17 cellular contexts compared by ENCODE assay signal in the genomic region with DNA sequence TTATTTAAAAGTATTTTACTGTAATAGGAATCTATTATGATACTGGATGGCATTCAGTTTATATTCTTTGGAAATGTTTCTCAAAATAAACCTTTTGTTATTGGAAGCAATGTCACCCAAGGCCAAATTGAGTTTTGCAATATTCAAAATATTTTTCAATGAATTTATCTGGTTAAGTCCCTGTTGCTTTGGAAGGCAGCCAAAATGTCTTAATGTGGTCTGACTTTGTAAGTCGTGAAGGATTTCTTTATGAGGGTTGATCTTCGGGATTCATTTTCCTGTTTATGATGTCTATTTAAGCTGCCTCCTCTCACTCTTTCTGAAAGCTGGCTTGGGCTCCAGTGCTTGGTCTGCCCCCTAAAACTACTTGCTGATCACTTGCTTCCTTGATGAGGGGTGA.
A peak's percentile ranks its signal among the peaks of the same experiment; 100 is the strongest.
DNase-seq lines count a peak whose midpoint lies in the region; ATAC-seq and TF ChIP-seq lines count a peak whose summit lies in the region.
"Had no signal": no experiment of that assay in that cellular context is flagged by ENCODE, and none has a peak within 500 bp of the region (broad histone marks: within the 10 kb centered on the region; RNA-seq: fewer than 3 reads in every experiment).

No MANE protein-coding gene starts in this region.

- H3K9me3 ChIP-seq in adrenal gland (replicated peaks in 1 of 3) (no peaks in the 10 kb centered on the region), sigmoid colon (no peaks in the 10 kb centered on the region)

- no peak for ATAC-seq in HG03039 (IDR thresholded peaks at IDR 0.05; ENCODE audit: unreplicated experiment)
- ATAC-seq: activated CD4-positive, alpha-beta T cell treated with anti-CD3 and anti-CD28 coated beads for 36 hours had no signal

- no peak for TF ChIP-seq POLR2A in adrenal gland (IDR thresholded peaks at IDR 0.05)
- TF ChIP-seq POLR2A in sigmoid colon (IDR thresholded peaks at IDR 0.05), result no peak

- no peak overlapping the region for H3K4me3 ChIP-seq in adrenal gland
- no peak overlapping the region for H3K4me3 ChIP-seq in sigmoid colon

- H3K4me1 ChIP-seq in adrenal gland (replicated peaks in 1 of 2), result peaks cover 19 to 49% of the 10 kb centered on the region in 2 donors
- H3K4me1 ChIP-seq in sigmoid colon, result peaks cover 0 to 33% (median 23%) of the 10 kb centered on the region in 4 donors

- H3K27me3 ChIP-seq in adrenal gland (no peaks in the 10 kb centered on the region), sigmoid colon (no peaks in the 10 kb centered on the region)
- H3K27me3 ChIP-seq: brain microvascular endothelial cell had no signal

- intact Hi-C loops in adrenal gland (cut with DNase I), result no loop called here
- intact Hi-C loops in sigmoid colon (cut with DNase I), result no loop called here

- H3K27ac ChIP-seq in adrenal gland (peak overlapping the region; percentile 29 to 83 (median 54)), sigmoid colon (peak overlapping the region in 3 of 4 donors; percentile 11 to 60 (median 12)), RWPE1 (no peak overlapping the region)
- H3K27ac ChIP-seq: brain microvascular endothelial cell, epithelial cell of prostate had no signal

- POLR2A ChIA-PET in RWPE1 (lab: Yijun Ruan, JAX; ENCODE audit: low non-redundant PET), result no interaction called here

- no peak for TF ChIP-seq CTCF in adrenal gland (IDR thresholded peaks at IDR 0.05)
- no peak for TF ChIP-seq CTCF in sigmoid colon (IDR thresholded peaks at IDR 0.05)
- no peak for TF ChIP-seq CTCF in RWPE1 (conservative IDR thresholded peaks at IDR 0.05; ENCODE audit: low read depth)

- no peak for TF ChIP-seq EP300 in sigmoid colon (IDR thresholded peaks at IDR 0.05)

- H3K36me3 ChIP-seq in adrenal gland (replicated peaks in 1 of 2) (no peaks in the 10 kb centered on the region), sigmoid colon (peaks cover 0 to 16% (median 4%) of the 10 kb centered on the region in 4 donors)
- H3K36me3 ChIP-seq: brain microvascular endothelial cell had no signal

- CTCF ChIA-PET in RWPE1 (lab: Yijun Ruan, JAX), result interaction anchor here (0.6 kb wide), 1 partner anchor 20 kb away, joined by 3 read pairs; no protein-coding TSS in a partner anchor

- 3 to 11% (median 6%) methylated on average over 2 of the region's 2 CpGs for WGBS in adrenal gland, 4 donors
- WGBS in sigmoid colon, 2 donors, result 12 to 19% methylated on average over 2 of the region's 2 CpGs

- peak; percentile 62 for DNase-seq in GM04503 (ENCODE audit: low read depth)
- DNase-seq in adrenal gland, result peak in 4 of 7 donors; percentile 58 to 74 (median 65)
- peak; percentile 54 for DNase-seq in fibroblast of peridontal ligament (ENCODE audit: extremely low read depth)
- no peak for DNase-seq in sigmoid colon
- no peak for DNase-seq in activated T-cell treated with anti-CD3 and anti-CD28 coated beads for 4 hours
- DNase-seq in RWPE1 (ENCODE audit: low spot score), result no peak
- no peak for DNase-seq in T-helper 1 cell
- DNase-seq: activated CD4-positive, alpha-beta T cell treated with anti-CD3 and anti-CD28 coated beads for 36 hours; brain microvascular endothelial cell; H9; midbrain; MV-4-11; NCI-H345; stimulated activated CD4-positive, alpha-beta T cell treated with anti-CD3 and anti-CD28 coated beads, Interleukin-4, amount 100 ng/mL, for 24 hours; stimulated activated naive CD4-positive, alpha-beta T cell had no signal

Comparison
In these comparisons a context has a peak if more than half of its experiments do, and no peak if none do; other contexts are left out.
1. DNase-seq: peak in GM04503 (single experiment), adrenal gland (4 of 7) and fibroblast of peridontal ligament (single experiment); none in sigmoid colon (single experiment), activated T-cell treated with anti-CD3 and anti-CD28 coated beads for 4 hours (single experiment), RWPE1 (single experiment) and T-helper 1 cell (0 of 5).